Comparison of ENCODE assay signal across 19 cellular contexts in the genomic region with DNA sequence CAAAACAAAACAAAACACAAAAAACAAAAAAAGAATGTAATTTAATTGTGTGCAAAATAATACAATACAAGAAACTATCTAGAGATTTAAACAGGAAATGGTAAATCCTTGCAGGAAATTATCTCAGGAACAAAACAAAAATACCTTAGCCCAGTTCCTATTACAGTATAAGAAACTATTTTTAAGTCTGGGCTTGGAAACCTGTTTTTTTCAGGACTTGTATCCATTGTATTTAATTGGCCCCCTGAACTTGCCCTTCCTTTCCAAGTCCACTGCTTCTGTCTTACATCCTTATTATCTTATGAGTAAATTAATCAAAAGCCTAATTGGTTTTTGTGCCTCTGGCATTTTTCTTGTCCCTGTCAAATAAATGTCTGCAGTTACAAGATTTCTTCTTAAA. TPM values are rescaled to one million over a fixed set of nuclear protein-coding genes. Genes with fewer than 3 reads are reported as not detected.
DNase-seq lines count a peak whose midpoint lies in the region; ATAC-seq and TF ChIP-seq lines count a peak whose summit lies in the region.
"Had no signal": no experiment of that assay in that cellular context is flagged by ENCODE, and none has a peak within 500 bp of the region (broad histone marks: within the 10 kb centered on the region; RNA-seq: fewer than 3 reads in every experiment).

No MANE protein-coding gene starts in this region.

- peaks cover 42% of the 10 kb centered on the region for H3K36me3 Mint-ChIP-seq in activated CD4-positive, alpha-beta T cell treated with anti-CD3 and anti-CD28 coated beads for 36 hours (ENCODE audit: low read depth)
- peaks cover 36% of the 10 kb centered on the region for H3K36me3 Mint-ChIP-seq in CD8-positive, alpha-beta T cell
- H3K36me3 Mint-ChIP-seq in activated CD4-positive, alpha-beta memory T cell treated with anti-CD3 and anti-CD28 coated beads, Interleukin-2, amount 10 ng/mL, durations not matched to agents 7 days and 5 days (ENCODE audit: low read depth) = peaks cover 47% of the 10 kb centered on the region
- H3K36me3 Mint-ChIP-seq in memory B cell = peaks cover 2% of the 10 kb centered on the region

- no peaks in the 10 kb centered on the region for H3K27me3 ChIP-seq in CD8-positive, alpha-beta T cell (ENCODE audit: insufficient read depth, low read length)
- no peaks in the 10 kb centered on the region for H3K27me3 ChIP-seq in WERI-Rb-1 (ENCODE audit: insufficient read depth, low read depth, severe bottlenecking)

- POLR2A ChIA-PET in activated CD4-positive, alpha-beta T cell treated with anti-CD3 and anti-CD28 coated beads for 36 hours (lab: Charles Lee) = interaction anchor here (1.4 kb wide), 1 partner anchor 47 kb away, joined by 5 read pairs; no protein-coding TSS in a partner anchor
- POLR2A ChIA-PET in CD8-positive, alpha-beta T cell (lab: Charles Lee) = no interaction called here
- POLR2A ChIA-PET in activated CD4-positive, alpha-beta memory T cell treated with anti-CD3 and anti-CD28 coated beads, Interleukin-2, amount 10 ng/mL, durations not matched to agents 7 days and 5 days (lab: Charles Lee) = interaction anchor here (1.4 to 8.5 kb wide), 2 partner anchors 44 to 48 kb away, joined by 3 to 148 read pairs; partner anchors contain the start of gene ST8SIA4

- no peak for ATAC-seq in activated CD4-positive, alpha-beta T cell treated with anti-CD3 and anti-CD28 coated beads for 36 hours
- ATAC-seq in CD8-positive, alpha-beta T cell = no peak
- ATAC-seq in memory B cell (ENCODE audit: low read depth) (no peak), GM18511 (IDR thresholded peaks at IDR 0.05; ENCODE audit: unreplicated experiment) (no peak)
- ATAC-seq: activated T-cell treated with anti-CD3 and anti-CD28 coated beads, Interleukin-2, amount 50 U/mL, for 4 hours had no signal

- H3K4me3 ChIP-seq in CD8-positive, alpha-beta T cell (ENCODE audit: low read depth, low read length) = no peak overlapping the region
- no peak overlapping the region for H3K4me3 ChIP-seq in WERI-Rb-1 (ENCODE audit: low read depth, low read length)
- H3K4me3 ChIP-seq: SJSA1 had no signal

- H3K36me3 ChIP-seq in CD8-positive, alpha-beta T cell (ENCODE audit: insufficient read depth, low read length) = no peaks in the 10 kb centered on the region
- H3K36me3 ChIP-seq in WERI-Rb-1 = no peaks in the 10 kb centered on the region
- H3K36me3 ChIP-seq: SJSA1 had no signal

- H3K4me1 ChIP-seq in CD8-positive, alpha-beta T cell (ENCODE audit: insufficient read depth, low read length) = peaks cover 8% of the 10 kb centered on the region
- H3K4me1 ChIP-seq: SJSA1 had no signal

- intact Hi-C loops in activated CD4-positive, alpha-beta T cell treated with anti-CD3 and anti-CD28 coated beads for 36 hours (cut with DNase I, micrococcal nuclease) = no loop called here
- intact Hi-C loops in CD8-positive, alpha-beta T cell (cut with DNase I, micrococcal nuclease) = loop anchor here in 1 of 2 experiments (2.0 to 5.0 kb wide), 2 partner anchors 14 to 48 kb away; partner anchors contain the start of gene ST8SIA4

- peak overlapping the region; percentile 95 for H3K27ac Mint-ChIP-seq in activated CD4-positive, alpha-beta T cell treated with anti-CD3 and anti-CD28 coated beads for 36 hours
- peak overlapping the region; percentile 71 for H3K27ac Mint-ChIP-seq in CD8-positive, alpha-beta T cell
- H3K27ac Mint-ChIP-seq in activated CD4-positive, alpha-beta memory T cell treated with anti-CD3 and anti-CD28 coated beads, Interleukin-2, amount 10 ng/mL, durations not matched to agents 7 days and 5 days = peak overlapping the region; percentile 94
- H3K27ac Mint-ChIP-seq in memory B cell = peak overlapping the region; percentile 91

- no peak for TF ChIP-seq CTCF in CD8-positive, alpha-beta T cell (IDR thresholded peaks at IDR 0.05)
- TF ChIP-seq CTCF in WERI-Rb-1 (IDR thresholded peaks at IDR 0.05; ENCODE audit: low read depth, low read length) = no peak

- peaks cover 53% of the 10 kb centered on the region for H3K4me1 Mint-ChIP-seq in activated CD4-positive, alpha-beta T cell treated with anti-CD3 and anti-CD28 coated beads for 36 hours
- peaks cover 49% of the 10 kb centered on the region for H3K4me1 Mint-ChIP-seq in CD8-positive, alpha-beta T cell (ENCODE audit: low read depth)
- peaks cover 59% of the 10 kb centered on the region for H3K4me1 Mint-ChIP-seq in activated CD4-positive, alpha-beta memory T cell treated with anti-CD3 and anti-CD28 coated beads, Interleukin-2, amount 10 ng/mL, durations not matched to agents 7 days and 5 days
- H3K4me1 Mint-ChIP-seq in memory B cell = peaks cover 36% of the 10 kb centered on the region

- DNase-seq in activated CD4-positive, alpha-beta T cell treated with anti-CD3 and anti-CD28 coated beads for 36 hours = no peak
- no peak for DNase-seq in activated CD4-positive, alpha-beta T cell treated with anti-CD3 and anti-CD28 coated beads, Interleukin-2, amount 50 U/mL, for 1 hour
- DNase-seq in CD8-positive, alpha-beta T cell = no peak
- no peak for DNase-seq in activated CD4-positive, alpha-beta memory T cell treated with anti-CD3 and anti-CD28 coated beads, Interleukin-2, amount 10 ng/mL, durations not matched to agents 7 days and 5 days
- DNase-seq in memory B cell (ENCODE audit: low spot score in 2 of 2) (no peak), NCI-H1048 (lab: John Stamatoyannopoulos, UW) (no peak), WERI-Rb-1 (no peak)
- DNase-seq: activated T-cell treated with anti-CD3 and anti-CD28 coated beads, Interleukin-2, amount 50 U/mL, for 4 hours; aorta; EL; glutamatergic neuron; GOT3; NCI-H187; NCI-H510A; small intestine; stimulated activated naive CD4-positive, alpha-beta T cell treated with Interleukin-2 at 50 U/mL for 16 hours had no signal

- no peaks in the 10 kb centered on the region for H3K27me3 Mint-ChIP-seq in activated CD4-positive, alpha-beta T cell treated with anti-CD3 and anti-CD28 coated beads for 36 hours
- H3K27me3 Mint-ChIP-seq in CD8-positive, alpha-beta T cell (ENCODE audit: low read depth) = no peaks in the 10 kb centered on the region
- H3K27me3 Mint-ChIP-seq in activated CD4-positive, alpha-beta memory T cell treated with anti-CD3 and anti-CD28 coated beads, Interleukin-2, amount 10 ng/mL, durations not matched to agents 7 days and 5 days = no peaks in the 10 kb centered on the region
- H3K27me3 Mint-ChIP-seq in memory B cell = no peaks in the 10 kb centered on the region

- no peaks in the 10 kb centered on the region for H3K9me3 Mint-ChIP-seq in activated CD4-positive, alpha-beta T cell treated with anti-CD3 and anti-CD28 coated beads for 36 hours (ENCODE audit: low read depth)
- H3K9me3 Mint-ChIP-seq in CD8-positive, alpha-beta T cell = no peaks in the 10 kb centered on the region
- H3K9me3 Mint-ChIP-seq in activated CD4-positive, alpha-beta memory T cell treated with anti-CD3 and anti-CD28 coated beads, Interleukin-2, amount 10 ng/mL, durations not matched to agents 7 days and 5 days = no peaks in the 10 kb centered on the region
- no peaks in the 10 kb centered on the region for H3K9me3 Mint-ChIP-seq in memory B cell
- H3K9me3 Mint-ChIP-seq: activated T-cell treated with anti-CD3 and anti-CD28 coated beads, Interleukin-2, amount 50 U/mL, for 4 hours had no signal

- no peak overlapping the region for H3K4me3 Mint-ChIP-seq in activated CD4-positive, alpha-beta T cell treated with anti-CD3 and anti-CD28 coated beads for 36 hours
- H3K4me3 Mint-ChIP-seq in CD8-positive, alpha-beta T cell = no peak overlapping the region
- H3K4me3 Mint-ChIP-seq in activated CD4-positive, alpha-beta memory T cell treated with anti-CD3 and anti-CD28 coated beads, Interleukin-2, amount 10 ng/mL, durations not matched to agents 7 days and 5 days = no peak overlapping the region
- H3K4me3 Mint-ChIP-seq in memory B cell = peak overlapping the region; percentile 4
- H3K4me3 Mint-ChIP-seq: activated T-cell treated with anti-CD3 and anti-CD28 coated beads, Interleukin-2, amount 50 U/mL, for 4 hours had no signal

- no peak overlapping the region for H3K27ac ChIP-seq in CD8-positive, alpha-beta T cell (ENCODE audit: low read depth, low read length)
- H3K27ac ChIP-seq in WERI-Rb-1 = no peak overlapping the region
- H3K27ac ChIP-seq: SJSA1, VCaP had no signal

- CTCF ChIA-PET in activated CD4-positive, alpha-beta T cell treated with anti-CD3 and anti-CD28 coated beads for 36 hours (lab: Charles Lee) = no interaction called here
- CTCF ChIA-PET in CD8-positive, alpha-beta T cell (lab: Charles Lee) = no interaction called here
- CTCF ChIA-PET in activated CD4-positive, alpha-beta memory T cell treated with anti-CD3 and anti-CD28 coated beads, Interleukin-2, amount 10 ng/mL, durations not matched to agents 7 days and 5 days (lab: Charles Lee) = no interaction called here

- no peaks in the 10 kb centered on the region for H3K9me3 ChIP-seq in CD8-positive, alpha-beta T cell (ENCODE audit: low read length)
- no peaks in the 10 kb centered on the region for H3K9me3 ChIP-seq in WERI-Rb-1 (ENCODE audit: severe bottlenecking)
- H3K9me3 ChIP-seq: SJSA1 had no signal

RNA-seq across cellular contexts. Expression of gene ST8SIA4, which starts 48.5 kb away (rescaled TPM):
- 10 to 100 TPM; 31.7 to 32.0 TPM for total RNA-seq in activated CD4-positive, alpha-beta T cell treated with anti-CD3 and anti-CD28 coated beads for 36 hours
- total RNA-seq in CD8-positive, alpha-beta T cell = 10 to 100 TPM; 15.6 to 16.4 TPM
- 10 to 100 TPM; 69.4 to 72.1 TPM for total RNA-seq in activated CD4-positive, alpha-beta memory T cell treated with anti-CD3 and anti-CD28 coated beads, Interleukin-2, amount 10 ng/mL, durations not matched to agents 7 days and 5 days
- total RNA-seq: SJSA1 had no signal
